In the genomic region with DNA sequence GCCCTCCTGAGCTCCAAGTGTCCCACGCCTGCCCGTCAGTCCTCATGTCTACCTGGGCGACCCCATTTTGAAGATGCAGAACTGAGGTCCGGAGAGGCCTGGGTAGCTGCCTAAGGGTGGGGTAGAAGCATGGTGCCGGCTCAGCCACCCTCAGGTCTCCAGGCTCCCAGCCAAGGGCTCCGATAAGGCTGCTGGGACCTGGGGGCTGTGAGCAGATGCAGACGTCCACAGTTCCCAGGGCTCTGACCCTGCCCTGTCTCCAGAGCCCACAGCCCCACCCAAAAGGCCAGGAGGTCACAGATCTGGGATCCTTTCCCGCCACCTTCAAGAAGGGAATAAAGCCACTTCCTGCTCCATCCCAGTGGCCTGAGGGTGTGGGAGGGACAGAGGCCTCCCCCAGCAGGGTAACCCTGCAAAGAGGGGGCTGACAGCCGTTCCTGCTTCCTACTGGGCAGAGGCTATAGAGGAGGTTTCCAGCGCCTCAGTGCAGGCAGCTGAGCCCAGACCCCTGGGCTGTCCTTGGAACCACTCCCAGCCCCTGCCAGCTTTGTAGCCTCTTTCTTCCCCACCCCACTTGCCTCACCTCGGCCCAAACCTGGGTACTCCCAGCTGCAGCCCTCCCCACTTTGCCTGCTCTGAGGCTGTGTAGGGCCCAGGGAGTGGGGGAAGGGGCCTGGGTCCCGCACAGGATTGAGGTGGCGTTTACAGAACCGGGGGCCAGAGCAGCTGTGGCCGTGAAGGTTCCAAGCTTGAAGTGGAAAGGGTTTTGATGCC, we compare ENCODE assay signal across 1 cellular context.
TF ChIP-seq lines count a peak whose summit lies in the region.

No MANE protein-coding gene starts in this region.

TF ChIP-seq in IMR-90, 13 proteins besides CTCF, POLR2A, EP300 and RAD21:
- TF ChIP-seq MAZ (IDR thresholded peaks at IDR 0.05; ENCODE audit: borderline replicate concordance, low read depth, low read length) (no peak), RCOR1 (IDR thresholded peaks at IDR 0.05; ENCODE audit: insufficient replicate concordance, low read length) (no peak), CEBPB (IDR thresholded peaks at IDR 0.05; ENCODE audit: low read depth, low read length) (no peak), MXI1 (IDR thresholded peaks at IDR 0.05; ENCODE audit: borderline replicate concordance, low read depth, low read length) (no peak), BHLHE40 (IDR thresholded peaks at IDR 0.05; ENCODE audit: low read depth, low read length) (no peak), NFE2L2 (IDR thresholded peaks at IDR 0.05; ENCODE audit: low read depth, low read length) (no peak), MAFK (IDR thresholded peaks at IDR 0.05; ENCODE audit: low read depth, low read length) (no peak), RFX5 (IDR thresholded peaks at IDR 0.05; ENCODE audit: low read depth, low read length) (no peak), FOS (IDR thresholded peaks at IDR 0.05; ENCODE audit: low read depth, low read length) (no peak), SMC3 (IDR thresholded peaks at IDR 0.05; ENCODE audit: low read depth, low read length) (no peak), CHD1 (IDR thresholded peaks at IDR 0.05; ENCODE audit: low read depth, low read length) (no peak)
- TF ChIP-seq, protein P1, sequence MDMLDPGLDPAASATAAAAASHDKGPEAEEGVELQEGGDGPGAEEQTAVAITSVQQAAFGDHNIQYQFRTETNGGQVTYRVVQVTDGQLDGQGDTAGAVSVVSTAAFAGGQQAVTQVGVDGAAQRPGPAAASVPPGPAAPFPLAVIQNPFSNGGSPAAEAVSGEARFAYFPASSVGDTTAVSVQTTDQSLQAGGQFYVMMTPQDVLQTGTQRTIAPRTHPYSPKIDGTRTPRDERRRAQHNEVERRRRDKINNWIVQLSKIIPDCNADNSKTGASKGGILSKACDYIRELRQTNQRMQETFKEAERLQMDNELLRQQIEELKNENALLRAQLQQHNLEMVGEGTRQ (IDR thresholded peaks at IDR 0.05; ENCODE audit: low read depth, low read length): no peak
- TF ChIP-seq, protein P2, sequence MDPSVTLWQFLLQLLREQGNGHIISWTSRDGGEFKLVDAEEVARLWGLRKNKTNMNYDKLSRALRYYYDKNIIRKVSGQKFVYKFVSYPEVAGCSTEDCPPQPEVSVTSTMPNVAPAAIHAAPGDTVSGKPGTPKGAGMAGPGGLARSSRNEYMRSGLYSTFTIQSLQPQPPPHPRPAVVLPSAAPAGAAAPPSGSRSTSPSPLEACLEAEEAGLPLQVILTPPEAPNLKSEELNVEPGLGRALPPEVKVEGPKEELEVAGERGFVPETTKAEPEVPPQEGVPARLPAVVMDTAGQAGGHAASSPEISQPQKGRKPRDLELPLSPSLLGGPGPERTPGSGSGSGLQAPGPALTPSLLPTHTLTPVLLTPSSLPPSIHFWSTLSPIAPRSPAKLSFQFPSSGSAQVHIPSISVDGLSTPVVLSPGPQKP (IDR thresholded peaks at IDR 0.05; ENCODE audit: borderline replicate concordance, low read depth, low read length): no peak
